ENCODE assay signal across 9 cellular contexts in genomic region chr2:177763532-177764265, GRCh38.
DNase-seq lines count a peak whose midpoint lies in the region; ATAC-seq, FAIRE-seq and TF ChIP-seq lines count a peak whose summit lies in the region.
"Had no signal": no experiment of that assay in that cellular context is flagged by ENCODE, and none has a peak within 500 bp of the region (broad histone marks: within the 10 kb centered on the region; RNA-seq: fewer than 3 reads in every experiment).

No MANE protein-coding gene starts in this region.

- H3K27ac ChIP-seq in gastroesophageal sphincter (no peak overlapping the region), pancreas (no peak overlapping the region), tibial nerve (no peak overlapping the region)
- H3K27ac ChIP-seq: skin epidermis had no signal

- H3K9me3 ChIP-seq in gastroesophageal sphincter: no peaks in the 10 kb centered on the region
- H3K9me3 ChIP-seq in pancreas: no peaks in the 10 kb centered on the region
- no peaks in the 10 kb centered on the region for H3K9me3 ChIP-seq in tibial nerve

- H3K36me3 ChIP-seq in gastroesophageal sphincter: no peaks in the 10 kb centered on the region
- no peaks in the 10 kb centered on the region for H3K36me3 ChIP-seq in pancreas
- no peaks in the 10 kb centered on the region for H3K36me3 ChIP-seq in tibial nerve

- H3K4me1 ChIP-seq in gastroesophageal sphincter: peaks cover 0 to 11% (median 2%) of the 10 kb centered on the region in 3 donors
- no peaks in the 10 kb centered on the region for H3K4me1 ChIP-seq in pancreas
- H3K4me1 ChIP-seq in tibial nerve: peaks cover 0 to 13% (median 0%) of the 10 kb centered on the region in 4 donors

- intact Hi-C loops in pancreas (cut with DNase I): no loop called here

- H3K27me3 ChIP-seq in gastroesophageal sphincter (peaks cover 7% of the 10 kb centered on the region), pancreas (no peaks in the 10 kb centered on the region), tibial nerve (no peaks in the 10 kb centered on the region)

- TF ChIP-seq RAD21 in Ishikawa (IDR thresholded peaks at IDR 0.05; ENCODE audit: low read depth): peak; percentile 55

- WGBS in gastroesophageal sphincter (ENCODE audit: low coverage in 1 of 2), 2 donors: 14 to 40% methylated on average over 1 to 5 of the region's 14 CpGs
- 26% methylated on average over 14 of the region's 14 CpGs for whole genome bisulfite sequencing in pancreas, 2 donors
- WGBS in tibial nerve, 2 donors: 28 to 31% methylated on average over 10 to 13 of the region's 14 CpGs

- peak; percentile 96 for ATAC-seq in GM21825 (IDR thresholded peaks at IDR 0.05; ENCODE audit: unreplicated experiment)
- ATAC-seq in gastroesophageal sphincter: peak; percentile 68
- peak; percentile 92 to 98 (median 96) for ATAC-seq in pancreas

- TF ChIP-seq CTCF in gastroesophageal sphincter (IDR thresholded peaks at IDR 0.05): peak; percentile 53 to 84 (median 62)
- peak; percentile 60 to 84 (median 78) for TF ChIP-seq CTCF in pancreas (IDR thresholded peaks at IDR 0.05)
- peak; percentile 67 to 83 (median 75) for TF ChIP-seq CTCF in tibial nerve (IDR thresholded peaks at IDR 0.05)

- no peak overlapping the region for H3K4me3 ChIP-seq in gastroesophageal sphincter
- H3K4me3 ChIP-seq in pancreas: no peak overlapping the region
- no peak overlapping the region for H3K4me3 ChIP-seq in tibial nerve
- H3K4me3 ChIP-seq: skin epidermis had no signal

- no peak for TF ChIP-seq POLR2A in gastroesophageal sphincter (IDR thresholded peaks at IDR 0.05)
- TF ChIP-seq POLR2A in tibial nerve (IDR thresholded peaks at IDR 0.05): no peak

- no peak for FAIRE-seq in pancreas (lab: Jason Lieb, UNC)

- DNase-seq in ELR (ENCODE audit: low read depth) (peak; percentile 78), RPMI8226 (peak; percentile 82), pancreas (peak; percentile 49 to 79 (median 70)), tibial nerve (ENCODE audit: low spot score in 2 of 2) (peak; percentile 51 to 80)
- peak; percentile 48 to 53 for DNase-seq in activated T-helper 1 cell treated with anti-CD3 and anti-CD28 coated beads, Interleukin-2, amount 50 U/mL, for 16 hours (ENCODE audit: low read depth in 1 of 2, low spot score in 1 of 2)

- no peak for TF ChIP-seq EP300 in Ishikawa (IDR thresholded peaks at IDR 0.05; ENCODE audit: borderline replicate concordance)
- no peak for TF ChIP-seq EP300 in gastroesophageal sphincter (IDR thresholded peaks at IDR 0.05)
- TF ChIP-seq EP300 in tibial nerve (IDR thresholded peaks at IDR 0.05): no peak

TF ChIP-seq in Ishikawa, 13 proteins besides CTCF, POLR2A, EP300 and RAD21:
- TF ChIP-seq REST (IDR thresholded peaks at IDR 0.05; ENCODE audit: low read depth) (no peak), MAX (IDR thresholded peaks at IDR 0.05) (peak; percentile 46; the same call in 1 of the 2 replicates)
